In genomic region chr22:16815073-16815472, GRCh38 we compare ENCODE assay signal across 9 cellular contexts. TPM values are rescaled to one million over a fixed set of nuclear protein-coding genes. Genes with fewer than 3 reads are reported as not detected.
"Had no signal": no experiment of that assay in that cellular context is flagged by ENCODE, and none has a peak within 500 bp of the region (broad histone marks: within the 10 kb centered on the region; RNA-seq: fewer than 3 reads in every experiment).

No MANE protein-coding gene starts in this region.

- DNase-seq: IMR-90, KBM-7, KG1 had no signal

- ATAC-seq: HepG2 had no signal

- H3K27ac ChIP-seq: HL-60, KMS-11 had no signal

- H3K9ac ChIP-seq: KMS-11 had no signal

- H3K4me2 ChIP-seq: KMS-11 had no signal

- FAIRE-seq: HepG2, HTR-8/SVneo had no signal

RNA-seq across cellular contexts. Expression of gene XKR3, which starts 10.1 kb away (rescaled TPM):
- total RNA-seq: HepG2, HT-29, IMR-90 had no signal
- polyA plus RNA-seq: HepG2, IgD-negative memory B cell, IMR-90 had no signal
